ENCODE assay signal across 8 cellular contexts in genomic region chr9:126705767-126706697, GRCh38.
DNase-seq lines count a peak whose midpoint lies in the region; ATAC-seq, FAIRE-seq and TF ChIP-seq lines count a peak whose summit lies in the region.

No MANE protein-coding gene starts in this region.

- H3K9me3 ChIP-seq in endothelial cell of umbilical vein (replicated peaks; ENCODE audit: control insufficient read depth, insufficient read depth, low read length) = no peaks in the 10 kb centered on the region
- no peaks in the 10 kb centered on the region for H3K9me3 ChIP-seq in neuronal stem cell (replicated peaks in 1 of 2; ENCODE audit: control insufficient read depth in 2 of 2, insufficient read depth in 1 of 2, low read depth in 1 of 2, low read length in 2 of 2)
- H3K9me3 ChIP-seq in tibial artery = no peaks in the 10 kb centered on the region

- no peak overlapping the region for H4K8ac ChIP-seq in neuronal stem cell (ENCODE audit: low read depth, low read length)

- no peak overlapping the region for H2BK120ac ChIP-seq in neuronal stem cell (ENCODE audit: low read depth, low read length)

- H3K79me2 ChIP-seq in endothelial cell of umbilical vein (ENCODE audit: control insufficient read depth, insufficient read depth, low read length) = no peaks in the 10 kb centered on the region

- H3K4me3 ChIP-seq in endothelial cell of umbilical vein (replicated peaks in 1 of 3; ENCODE audit: insufficient read depth in 1 of 3, low read depth in 1 of 3, low read length in 3 of 3) (no peak overlapping the region), neuronal stem cell (ENCODE audit: low read length in 2 of 2) (no peak overlapping the region), tibial artery (peak overlapping the region in 1 of 2 donors; percentile 26)

- TF ChIP-seq POLR2A in endothelial cell of umbilical vein (IDR thresholded peaks at IDR 0.05; ENCODE audit: low read depth, low read length) = no peak

- H2BK5ac ChIP-seq in neuronal stem cell (ENCODE audit: low read length) = no peak overlapping the region

- H4K20me1 ChIP-seq in endothelial cell of umbilical vein (replicated peaks; ENCODE audit: control insufficient read depth, extremely low read depth, insufficient read depth, low read length) = no peaks in the 10 kb centered on the region

- H3K14ac ChIP-seq in neuronal stem cell (ENCODE audit: low read length) = no peak overlapping the region

- dilution Hi-C loops in endothelial cell of umbilical vein (cut with MboI; ENCODE audit: extremely low pct_ligation_motif_present, low sequenced_read_pairs) = no loop called here

- POLR2A ChIA-PET in endothelial cell of umbilical vein (lab: Charles Lee) = no interaction called here

- no peak for ATAC-seq in HG02973 (IDR thresholded peaks at IDR 0.05; ENCODE audit: unreplicated experiment)

- peak overlapping the region; percentile 65 for H2BK15ac ChIP-seq in neuronal stem cell (ENCODE audit: low read length)

- H3K27me3 ChIP-seq in endothelial cell of umbilical vein (ENCODE audit: control insufficient read depth in 2 of 2, insufficient read depth in 2 of 2, low read length in 2 of 2) = peaks cover 0 to 5% of the 10 kb centered on the region in 2 experiments
- H3K27me3 ChIP-seq in neuronal stem cell (ENCODE audit: control insufficient read depth in 3 of 3, insufficient read depth in 3 of 3, low read depth in 1 of 3, low read length in 3 of 3) = peaks cover 0 to 62% (median 26%) of the 10 kb centered on the region in 3 experiments
- H3K27me3 ChIP-seq in tibial artery = peaks cover 0 to 64% of the 10 kb centered on the region in 2 donors

- H3K79me1 ChIP-seq in neuronal stem cell (ENCODE audit: low read depth, low read length) = no peaks in the 10 kb centered on the region

- intact Hi-C loops in endothelial cell of umbilical vein (cut with micrococcal nuclease) = loop anchor here (1.0 kb wide), 1 partner anchor 75 kb away; no protein-coding TSS in a partner anchor
- intact Hi-C loops in tibial artery (cut with DNase I; ENCODE audit: low total_unique reads) = loop anchor here (5.0 kb wide), 1 partner anchor 76 kb away; no protein-coding TSS in a partner anchor

- no TSS peak for BruUV-seq in endothelial cell of umbilical vein (replicated peaks; lab: Mats Ljungman, UMichigan)

- CTCF ChIA-PET in endothelial cell of umbilical vein (lab: Charles Lee) = interaction anchor here (0.7 to 11.3 kb wide), 51 partner anchors 9 to 280 kb away, joined by 3 to 675 read pairs (median 5); partner anchors contain the start of gene ZBTB43

- H2BK12ac ChIP-seq in neuronal stem cell (ENCODE audit: low read length) = no peak overlapping the region

- TF ChIP-seq CTCF in endothelial cell of umbilical vein (IDR thresholded peaks at IDR 0.05; ENCODE audit: extremely low read depth in 1 of 2, insufficient read depth in 1 of 2, low read depth in 1 of 2, low read length in 2 of 2) = peak; percentile 51 to 77
- no peak for TF ChIP-seq CTCF in tibial artery (IDR thresholded peaks at IDR 0.05)

- no peak overlapping the region for H4K91ac ChIP-seq in neuronal stem cell (ENCODE audit: low read depth, low read length, poor library complexity)

- H3K23ac ChIP-seq in neuronal stem cell (ENCODE audit: low read depth, low read length, poor library complexity) = peak overlapping the region; percentile 30

- peak in 2 of 3 experiments; percentile 53 to 62 for DNase-seq in NCI-H1417 (lab: John Stamatoyannopoulos, UW)
- no peak for DNase-seq in NCI-H1417 treated with DMSO at 0.1 percent for 48 hours (lab: John Stamatoyannopoulos, UW)
- DNase-seq in NCI-H2029 treated with DMSO at 0.1 percent for 48 hours (lab: John Stamatoyannopoulos, UW) = peak; percentile 32
- DNase-seq in activated CD8-positive, alpha-beta memory T cell treated with anti-CD3 and anti-CD28 coated beads for 24 hours = peak; percentile 90
- peak; percentile 28 for DNase-seq in endothelial cell of umbilical vein (ENCODE audit: low read depth, low spot score)
- DNase-seq in neuronal stem cell (ENCODE audit: low spot score) = no peak
- DNase-seq in tibial artery = peak; percentile 66 to 69

- peak overlapping the region; percentile 68 for H2AK5ac ChIP-seq in neuronal stem cell (ENCODE audit: low read depth, low read length)

- H3K9ac ChIP-seq in endothelial cell of umbilical vein (replicated peaks; ENCODE audit: extremely low read depth, insufficient read depth, low read length) (no peak overlapping the region), neuronal stem cell (ENCODE audit: low read depth, low read length, poor library complexity) (no peak overlapping the region)

- FAIRE-seq in endothelial cell of umbilical vein (lab: Jason Lieb, UNC) = peak; percentile 80

- H3K18ac ChIP-seq in neuronal stem cell (ENCODE audit: low read length) = peak overlapping the region; percentile 98

- H3K4ac ChIP-seq in neuronal stem cell (ENCODE audit: low read length) = peak overlapping the region; percentile 6

- no CpG with 5 or more reads among the region's 41 CpGs for WGBS in neuronal stem cell (ENCODE audit: extremely low coverage in 2 of 2, insufficient read length in 2 of 2, insufficient replicate concordance in 1 of 2), 2 donors

- H3K4me2 ChIP-seq in endothelial cell of umbilical vein (ENCODE audit: insufficient read depth, low read length) = no peak overlapping the region
- H3K4me2 ChIP-seq in neuronal stem cell (ENCODE audit: insufficient read depth, low read length, poor library complexity, severe bottlenecking) = no peak overlapping the region

- H2AFZ ChIP-seq in endothelial cell of umbilical vein (ENCODE audit: low read depth, low read length) = peak overlapping the region; percentile 63
- H2AFZ ChIP-seq in neuronal stem cell (ENCODE audit: low read length) = peak overlapping the region; percentile 89

- no peaks in the 10 kb centered on the region for H3K9me1 ChIP-seq in endothelial cell of umbilical vein (replicated peaks; ENCODE audit: control insufficient read depth, extremely low read depth, insufficient read depth, low read length)

- H3K36me3 ChIP-seq in endothelial cell of umbilical vein (ENCODE audit: control insufficient read depth in 2 of 2, extremely low read depth in 1 of 2, insufficient read depth in 2 of 2, low read length in 2 of 2) = no peaks in the 10 kb centered on the region
- no peaks in the 10 kb centered on the region for H3K36me3 ChIP-seq in neuronal stem cell (replicated peaks in 1 of 2; ENCODE audit: control insufficient read depth in 2 of 2, insufficient read depth in 2 of 2, low read length in 2 of 2)
- H3K36me3 ChIP-seq in tibial artery = no peaks in the 10 kb centered on the region

- no peaks in the 10 kb centered on the region for H3K4me1 ChIP-seq in endothelial cell of umbilical vein (ENCODE audit: control insufficient read depth, extremely low read depth, insufficient read depth, low read length)
- H3K4me1 ChIP-seq in neuronal stem cell (ENCODE audit: control insufficient read depth in 2 of 2, insufficient read depth in 1 of 2, low read depth in 1 of 2, low read length in 2 of 2) = peaks cover 0 to 28% of the 10 kb centered on the region in 2 donors
- peaks cover 0 to 18% (median 11%) of the 10 kb centered on the region in 4 donors for H3K4me1 ChIP-seq in tibial artery

- H3K27ac ChIP-seq in endothelial cell of umbilical vein (ENCODE audit: insufficient read depth, low read depth, low read length) (no peak overlapping the region), neuronal stem cell (replicated peaks; ENCODE audit: low read length) (no peak overlapping the region), tibial artery (no peak overlapping the region)

TF ChIP-seq in endothelial cell of umbilical vein, 7 proteins besides CTCF, POLR2A, EP300 and RAD21:
- TF ChIP-seq POLR2AphosphoS5 (IDR thresholded peaks at IDR 0.05; ENCODE audit: insufficient read depth, low read depth, low read length) (no peak), MAX (IDR thresholded peaks at IDR 0.05; ENCODE audit: insufficient read depth, insufficient read length) (no peak), GATA2 (IDR thresholded peaks at IDR 0.05; ENCODE audit: insufficient read depth, insufficient read length, low read depth, low read length) (no peak), MYC (IDR thresholded peaks at IDR 0.05; ENCODE audit: low read depth, low read length) (no peak), EZH2 (IDR thresholded peaks at IDR 0.05; ENCODE audit: borderline replicate concordance, low read depth, low read length, severe bottlenecking) (no peak), JUN (IDR thresholded peaks at IDR 0.05; ENCODE audit: borderline replicate concordance, insufficient read depth, insufficient read length, low read depth) (no peak), FOS (IDR thresholded peaks at IDR 0.05; ENCODE audit: borderline replicate concordance, insufficient read depth, low read length) (no peak)

Comparison
In these comparisons a context has a peak if more than half of its experiments do, and no peak if none do; other contexts are left out.
1. DNase-seq: peak in NCI-H1417 (2 of 3), NCI-H2029 treated with DMSO at 0.1 percent for 48 hours (single experiment), activated CD8-positive, alpha-beta memory T cell treated with anti-CD3 and anti-CD28 coated beads for 24 hours (single experiment), endothelial cell of umbilical vein (single experiment) and tibial artery (2 of 2); none in NCI-H1417 treated with DMSO at 0.1 percent for 48 hours (single experiment) and neuronal stem cell (single experiment).
2. CTCF ChIP-seq: peak in endothelial cell of umbilical vein (2 of 2); none in tibial artery (0 of 2).